ENCODE assay signal across 19 cellular contexts in genomic region chr21:44894687-44895302, GRCh38.
"Had no signal": no experiment of that assay in that cellular context is flagged by ENCODE, and none has a peak within 500 bp of the region (broad histone marks: within the 10 kb centered on the region; RNA-seq: fewer than 3 reads in every experiment).

No MANE protein-coding gene starts in this region.

- ATAC-seq: effector memory CD8-positive, alpha-beta T cell; heart left ventricle; mucosa of descending colon; naive thymus-derived CD8-positive, alpha-beta T cell; stimulated activated naive CD8-positive, alpha-beta T cell treated with anti-CD3 and anti-CD28 coated beads, Interleukin-15, amount 100 ng/mL, for 72 hours; WTC11 had no signal

- H3K4me2 ChIP-seq: smooth muscle cell had no signal

- DNase-seq: activated CD4-positive, alpha-beta T cell treated with anti-CD3 and anti-CD28 coated beads for 48 hours; activated effector memory CD4-positive, alpha-beta T cell treated with Interleukin-2 at 50 U/mL for 16 hours; activated naive CD8-positive, alpha-beta T cell treated with anti-CD3 and anti-CD28 coated beads for 36 hours; amygdala; effector memory CD8-positive, alpha-beta T cell; foreskin melanocyte; nucleus accumbens; SJCRH30; stimulated activated naive CD8-positive, alpha-beta T cell treated with anti-CD3 and anti-CD28 coated beads, Interleukin-15, amount 100 ng/mL, for 72 hours; T-helper 2 cell had no signal

- H3K36me3 Mint-ChIP-seq: brain, type B pancreatic cell, WTC11 had no signal

- H3K9me3 Mint-ChIP-seq: activated naive CD8-positive, alpha-beta T cell treated with anti-CD3 and anti-CD28 coated beads for 36 hours; brain; central memory CD8-positive, alpha-beta T cell; effector memory CD8-positive, alpha-beta T cell; memory B cell; naive thymus-derived CD8-positive, alpha-beta T cell; stimulated activated naive CD8-positive, alpha-beta T cell treated with anti-CD3 and anti-CD28 coated beads, Interleukin-15, amount 100 ng/mL, for 72 hours; type B pancreatic cell; WTC11 had no signal

- H3K27ac Mint-ChIP-seq: activated naive CD8-positive, alpha-beta T cell treated with anti-CD3 and anti-CD28 coated beads for 36 hours; brain; memory B cell; type B pancreatic cell; WTC11 had no signal

- H3K27me3 Mint-ChIP-seq: activated naive CD8-positive, alpha-beta T cell treated with anti-CD3 and anti-CD28 coated beads for 36 hours; central memory CD8-positive, alpha-beta T cell; effector memory CD8-positive, alpha-beta T cell; memory B cell; naive thymus-derived CD8-positive, alpha-beta T cell; stimulated activated naive CD8-positive, alpha-beta T cell treated with anti-CD3 and anti-CD28 coated beads, Interleukin-15, amount 100 ng/mL, for 72 hours had no signal

- H3K4me3 ChIP-seq: heart left ventricle, mucosa of descending colon, SJCRH30, smooth muscle cell had no signal

- H3K27ac ChIP-seq: heart left ventricle, SJCRH30 had no signal

- H3K4me1 Mint-ChIP-seq: activated naive CD8-positive, alpha-beta T cell treated with anti-CD3 and anti-CD28 coated beads for 36 hours; brain; WTC11 had no signal

- H3K9me3 ChIP-seq: heart left ventricle, mucosa of descending colon, SJCRH30 had no signal

- H3K4me3 Mint-ChIP-seq: activated naive CD8-positive, alpha-beta T cell treated with anti-CD3 and anti-CD28 coated beads for 36 hours; brain; central memory CD8-positive, alpha-beta T cell; effector memory CD8-positive, alpha-beta T cell; memory B cell; naive thymus-derived CD8-positive, alpha-beta T cell; stimulated activated naive CD8-positive, alpha-beta T cell treated with anti-CD3 and anti-CD28 coated beads, Interleukin-15, amount 100 ng/mL, for 72 hours; type B pancreatic cell; WTC11 had no signal

- H3K27me3 ChIP-seq: SJCRH30 had no signal
